Comparison of ENCODE assay signal across 30 cellular contexts in the genomic region with DNA sequence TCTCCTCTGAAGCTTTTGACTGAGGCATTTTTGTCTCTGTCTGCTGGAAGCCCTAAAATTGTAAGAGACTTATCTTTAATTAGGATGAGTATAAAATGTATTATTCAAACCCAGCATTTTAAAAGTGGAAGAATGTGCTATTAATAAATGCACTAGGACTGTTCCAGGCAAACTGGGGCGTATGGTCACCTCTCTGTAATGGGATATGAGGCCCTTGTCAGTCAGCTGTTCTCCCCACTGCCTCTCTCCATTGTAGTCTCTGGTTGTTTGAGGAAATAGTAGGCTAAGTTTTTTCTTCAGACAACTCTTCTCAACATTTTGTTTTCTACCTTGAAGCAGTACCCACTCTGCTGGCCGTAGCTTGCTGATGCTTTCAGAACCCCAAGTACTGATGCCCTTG.
"Had no signal": no experiment of that assay in that cellular context is flagged by ENCODE, and none has a peak within 500 bp of the region (broad histone marks: within the 10 kb centered on the region; RNA-seq: fewer than 3 reads in every experiment).

No MANE protein-coding gene starts in this region.

- DNase-seq: activated CD4-positive, alpha-beta T cell treated with anti-CD3 and anti-CD28 coated beads for 1 hour; activated CD4-positive, alpha-beta T cell treated with anti-CD3 and anti-CD28 coated beads, Interleukin-2, amount 10 ng/mL, durations not matched to agents 24 days and 14 days; activated CD4-positive, alpha-beta T cell treated with anti-CD3 and anti-CD28 coated beads, Interleukin-2, amount 50 U/mL, for 4 hours; activated CD4-positive, CD25-positive, alpha-beta regulatory T cell; activated CD8-positive, alpha-beta T cell treated with anti-CD3 and anti-CD28 coated beads, Interleukin-2, amount 10 ng/mL, durations not matched to agents 7 days and 5 days; activated effector memory CD4-positive, alpha-beta T cell treated with Interleukin-2 at 50 U/mL for 16 hours; activated naive CD4-positive, alpha-beta T cell treated with anti-CD3 and anti-CD28 coated beads, Interleukin-2, amount 10 ng/mL, durations not matched to agents 7 days and 5 days; activated naive CD8-positive, alpha-beta T cell treated with anti-CD3 and anti-CD28 coated beads, Interleukin-2, amount 50 U/mL, for 24 hours; activated T-cell treated with anti-CD3 and anti-CD28 coated beads, Interleukin-2, amount 50 U/mL, for 48 hours; anterior cingulate cortex; central memory CD4-positive, alpha-beta T cell; Kasumi-1; KG1; MG63; NCI-H1048; NCI-H1105 treated with DMSO at 0.1 percent for 48 hours; NCI-H1436; NCI-H1694; NCI-H1930; NCI-H2081 treated with DMSO at 0.1 percent for 48 hours; NCI-H345; NCI-H524 treated with DMSO at 0.1 percent for 48 hours; SHP77; SJCRH30; T1000; WERI-Rb-1 had no signal

- H3K27ac ChIP-seq: SJCRH30, SK-N-MC, WERI-Rb-1 had no signal

- H3K4me1 Mint-ChIP-seq: activated CD4-positive, alpha-beta T cell treated with anti-CD3 and anti-CD28 coated beads, Interleukin-2, amount 10 ng/mL, durations not matched to agents 24 days and 14 days; activated naive CD4-positive, alpha-beta T cell treated with anti-CD3 and anti-CD28 coated beads, Interleukin-2, amount 10 ng/mL, durations not matched to agents 7 days and 5 days; activated naive CD8-positive, alpha-beta T cell treated with anti-CD3 and anti-CD28 coated beads, Interleukin-2, amount 50 U/mL, for 24 hours had no signal

- H3K9me3 Mint-ChIP-seq: activated CD4-positive, alpha-beta T cell treated with anti-CD3 and anti-CD28 coated beads, Interleukin-2, amount 10 ng/mL, durations not matched to agents 24 days and 14 days; activated naive CD4-positive, alpha-beta T cell treated with anti-CD3 and anti-CD28 coated beads, Interleukin-2, amount 10 ng/mL, durations not matched to agents 7 days and 5 days; activated naive CD8-positive, alpha-beta T cell treated with anti-CD3 and anti-CD28 coated beads, Interleukin-2, amount 50 U/mL, for 24 hours; brain had no signal

- ATAC-seq: activated CD8-positive, alpha-beta T cell treated with anti-CD3 and anti-CD28 coated beads, Interleukin-2, amount 10 ng/mL, durations not matched to agents 7 days and 5 days; activated naive CD8-positive, alpha-beta T cell treated with anti-CD3 and anti-CD28 coated beads, Interleukin-2, amount 50 U/mL, for 24 hours; Panc1 had no signal

- H3K36me3 ChIP-seq: SJCRH30 had no signal

- H3K4me3 Mint-ChIP-seq: activated CD4-positive, alpha-beta T cell treated with anti-CD3 and anti-CD28 coated beads, Interleukin-2, amount 10 ng/mL, durations not matched to agents 24 days and 14 days; activated CD8-positive, alpha-beta T cell treated with anti-CD3 and anti-CD28 coated beads, Interleukin-2, amount 10 ng/mL, durations not matched to agents 7 days and 5 days; activated naive CD4-positive, alpha-beta T cell treated with anti-CD3 and anti-CD28 coated beads, Interleukin-2, amount 10 ng/mL, durations not matched to agents 7 days and 5 days; activated naive CD8-positive, alpha-beta T cell; activated naive CD8-positive, alpha-beta T cell treated with anti-CD3 and anti-CD28 coated beads, Interleukin-2, amount 50 U/mL, for 24 hours; brain had no signal

- H3K9me3 ChIP-seq: MG63, SJCRH30 had no signal

- H3K27ac Mint-ChIP-seq: activated CD4-positive, alpha-beta T cell treated with anti-CD3 and anti-CD28 coated beads, Interleukin-2, amount 10 ng/mL, durations not matched to agents 24 days and 14 days; activated CD8-positive, alpha-beta T cell treated with anti-CD3 and anti-CD28 coated beads, Interleukin-2, amount 10 ng/mL, durations not matched to agents 7 days and 5 days; activated naive CD4-positive, alpha-beta T cell treated with anti-CD3 and anti-CD28 coated beads, Interleukin-2, amount 10 ng/mL, durations not matched to agents 7 days and 5 days; activated naive CD8-positive, alpha-beta T cell; activated naive CD8-positive, alpha-beta T cell treated with anti-CD3 and anti-CD28 coated beads, Interleukin-2, amount 50 U/mL, for 24 hours; brain had no signal

- H3K27me3 ChIP-seq: MG63, SJCRH30 had no signal

- H3K27me3 Mint-ChIP-seq: activated CD4-positive, alpha-beta T cell treated with anti-CD3 and anti-CD28 coated beads, Interleukin-2, amount 10 ng/mL, durations not matched to agents 24 days and 14 days; activated naive CD4-positive, alpha-beta T cell treated with anti-CD3 and anti-CD28 coated beads, Interleukin-2, amount 10 ng/mL, durations not matched to agents 7 days and 5 days; activated naive CD8-positive, alpha-beta T cell; activated naive CD8-positive, alpha-beta T cell treated with anti-CD3 and anti-CD28 coated beads, Interleukin-2, amount 50 U/mL, for 24 hours; brain had no signal

- H3K4me3 ChIP-seq: MG63, SJCRH30, SK-N-MC had no signal
